13 cellular contexts compared by ENCODE assay signal in the genomic region with DNA sequence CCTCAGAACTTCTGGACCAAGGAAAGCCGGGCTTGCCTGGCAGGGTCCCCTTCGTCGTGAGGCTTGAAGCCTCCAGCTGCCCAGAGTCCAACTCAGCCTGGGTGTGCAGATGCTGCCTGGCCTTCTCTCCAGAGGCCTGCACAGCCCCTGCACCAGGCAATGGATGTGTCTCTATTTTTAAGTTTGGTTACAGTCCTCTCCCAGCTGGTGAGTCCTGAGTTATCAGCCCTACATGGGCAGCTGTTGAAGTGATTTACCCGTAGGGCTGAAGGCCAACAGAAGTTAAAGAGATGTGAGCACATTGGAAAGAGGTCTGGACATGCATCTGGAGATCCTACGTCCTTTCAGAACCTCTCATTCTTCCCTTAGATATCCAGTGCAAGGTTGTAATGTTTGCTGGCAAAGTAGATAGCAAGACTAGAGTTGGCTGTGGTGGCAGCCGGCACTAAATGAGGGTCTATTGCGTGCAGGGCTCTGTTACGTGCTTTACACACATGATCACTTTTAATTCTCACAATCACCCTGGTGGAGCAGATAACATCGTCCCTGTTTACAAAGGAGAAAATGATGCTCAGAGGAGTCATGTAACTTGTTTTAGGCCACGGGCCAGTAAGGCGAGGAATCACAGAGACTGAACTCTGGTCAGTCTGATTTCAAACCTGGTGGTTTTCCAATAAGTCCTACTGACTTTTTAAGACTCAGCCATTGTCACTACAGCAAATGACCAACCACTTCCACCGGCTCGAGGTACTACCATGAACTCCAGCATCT. TPM values are rescaled to one million over a fixed set of nuclear protein-coding genes. Genes with fewer than 3 reads are reported as not detected.
DNase-seq lines count a peak whose midpoint lies in the region; ATAC-seq and TF ChIP-seq lines count a peak whose summit lies in the region.
"Had no signal": no experiment of that assay in that cellular context is flagged by ENCODE, and none has a peak within 500 bp of the region (broad histone marks: within the 10 kb centered on the region; RNA-seq: fewer than 3 reads in every experiment).

No MANE protein-coding gene starts in this region.

- H3K27ac Mint-ChIP-seq in naive thymus-derived CD4-positive, alpha-beta T cell: peak overlapping the region in 5 of 9 donors; percentile 11 to 83 (median 30)
- H3K27ac Mint-ChIP-seq: activated naive CD8-positive, alpha-beta T cell had no signal

- H3K27ac ChIP-seq in fibroblast of lung (ENCODE audit: insufficient read depth, low read length): peak overlapping the region; percentile 94
- H3K27ac ChIP-seq in naive thymus-derived CD4-positive, alpha-beta T cell (ENCODE audit: low read depth, low read length): no peak overlapping the region

- intact Hi-C loops in Right ventricle myocardium inferior (cut with DNase I): loop anchor here (5.0 kb wide), 1 partner anchor 43 kb away; a partner anchor contains a TSS
- intact Hi-C loops in cardiac septum (cut with DNase I): no loop called here
- intact Hi-C loops in naive thymus-derived CD4-positive, alpha-beta T cell (cut with micrococcal nuclease): no loop called here

- H3K36me3 ChIP-seq in fibroblast of lung (ENCODE audit: control insufficient read depth, insufficient read depth, low read length): peaks cover 2% of the 10 kb centered on the region
- H3K36me3 ChIP-seq in naive thymus-derived CD4-positive, alpha-beta T cell (ENCODE audit: control insufficient read depth in 2 of 3, insufficient read depth in 3 of 3, low read length in 3 of 3): peaks cover 6 to 57% (median 6%) of the 10 kb centered on the region in 3 experiments

- ATAC-seq in Right ventricle myocardium inferior (peak; percentile 43), GM21360 (IDR thresholded peaks at IDR 0.05; ENCODE audit: unreplicated experiment) (no peak)
- no peak for ATAC-seq in naive thymus-derived CD4-positive, alpha-beta T cell

- peaks cover 56% of the 10 kb centered on the region for H3K4me1 ChIP-seq in fibroblast of lung (ENCODE audit: control insufficient read depth, extremely low read depth, insufficient read depth, low read length)
- H3K4me1 ChIP-seq in naive thymus-derived CD4-positive, alpha-beta T cell (ENCODE audit: control insufficient read depth in 2 of 2, insufficient read depth in 2 of 2, low read length in 2 of 2): peaks cover 0 to 38% of the 10 kb centered on the region in 2 donors

- H3K4me2 ChIP-seq in fibroblast of lung (ENCODE audit: extremely low read depth, insufficient read depth, low read length): peak overlapping the region; percentile 36

- peaks cover 5 to 61% (median 13%) of the 10 kb centered on the region in 5 donors for H3K36me3 Mint-ChIP-seq in naive thymus-derived CD4-positive, alpha-beta T cell

- no peaks in the 10 kb centered on the region for H3K27me3 Mint-ChIP-seq in naive thymus-derived CD4-positive, alpha-beta T cell
- H3K27me3 Mint-ChIP-seq: activated naive CD8-positive, alpha-beta T cell had no signal

- H4K20me1 ChIP-seq in fibroblast of lung (ENCODE audit: control insufficient read depth, extremely low read depth, insufficient read depth, low read length): no peaks in the 10 kb centered on the region

- no peaks in the 10 kb centered on the region for H3K9me3 ChIP-seq in fibroblast of lung (ENCODE audit: control insufficient read depth, insufficient read depth, low read depth, low read length)
- no peaks in the 10 kb centered on the region for H3K9me3 ChIP-seq in naive thymus-derived CD4-positive, alpha-beta T cell (ENCODE audit: control insufficient read depth in 2 of 3, low read length in 3 of 3)

- no peak for TF ChIP-seq CTCF in fibroblast of lung (conservative IDR thresholded peaks at IDR 0.05 in 1 of 2, IDR thresholded peaks at IDR 0.05 in 1 of 2; ENCODE audit: low read depth in 1 of 2, low read length in 2 of 2)

- no peak overlapping the region for H3K9ac ChIP-seq in fibroblast of lung (ENCODE audit: insufficient read depth, low read length)

- H2AFZ ChIP-seq in fibroblast of lung (ENCODE audit: low read length): no peak overlapping the region

- peaks cover 15% of the 10 kb centered on the region for H3K79me2 ChIP-seq in fibroblast of lung (ENCODE audit: control insufficient read depth, insufficient read depth, low read length)

- CTCF ChIA-PET in naive thymus-derived CD4-positive, alpha-beta T cell (lab: Charles Lee): interaction anchor here (0.6 kb wide), 1 partner anchor 34 kb away, joined by 4 read pairs; no protein-coding TSS in a partner anchor

- no peak overlapping the region for H3K4me3 Mint-ChIP-seq in naive thymus-derived CD4-positive, alpha-beta T cell
- H3K4me3 Mint-ChIP-seq: activated naive CD8-positive, alpha-beta T cell had no signal

- no peak for DNase-seq in Right ventricle myocardium inferior (ENCODE audit: missing footprints)
- DNase-seq in cardiac septum (ENCODE audit: low spot score): no peak
- peak in 1 of 2 donors; percentile 24 for DNase-seq in fibroblast of lung (ENCODE audit: low read depth in 2 of 2)
- DNase-seq in naive thymus-derived CD4-positive, alpha-beta T cell: no peak
- no peak for DNase-seq in NCI-H510A treated with DMSO at 0.1 percent for 48 hours (lab: John Stamatoyannopoulos, UW)
- no peak for DNase-seq in DMS53 (lab: John Stamatoyannopoulos, UW)
- no peak for DNase-seq in UCSD-AML1 (lab: John Stamatoyannopoulos, UW; ENCODE audit: unreplicated experiment)
- DNase-seq: NCI-H187 treated with DMSO at 0.1 percent for 48 hours; stimulated activated CD4-positive, alpha-beta T cell treated with anti-CD3 and anti-CD28 coated beads, Interleukin-4, amount 100 ng/mL, for 24 hours; trophoblast cell had no signal

- no peaks in the 10 kb centered on the region for H3K9me3 Mint-ChIP-seq in naive thymus-derived CD4-positive, alpha-beta T cell

- POLR2A ChIA-PET in naive thymus-derived CD4-positive, alpha-beta T cell (lab: Charles Lee): interaction anchor here (1.4 kb wide), 1 partner anchor 10 kb away, joined by 6 read pairs; a partner anchor contains a TSS

- no peaks in the 10 kb centered on the region for H3K27me3 ChIP-seq in fibroblast of lung (ENCODE audit: control insufficient read depth, insufficient read depth, low read length)
- H3K27me3 ChIP-seq in naive thymus-derived CD4-positive, alpha-beta T cell (ENCODE audit: control insufficient read depth in 2 of 2, insufficient read depth in 2 of 2, low read length in 2 of 2): no peaks in the 10 kb centered on the region

- H3K4me1 Mint-ChIP-seq in naive thymus-derived CD4-positive, alpha-beta T cell: peaks cover 23 to 72% (median 37%) of the 10 kb centered on the region in 7 donors

- no peak overlapping the region for H3K4me3 ChIP-seq in fibroblast of lung (replicated peaks in 1 of 4; ENCODE audit: control extremely low read depth in 1 of 4, insufficient read depth in 1 of 4, low read depth in 3 of 4, low read length in 4 of 4)
- H3K4me3 ChIP-seq in naive thymus-derived CD4-positive, alpha-beta T cell (ENCODE audit: low read length): no peak overlapping the region

RNA-seq across cellular contexts. Expression of a gene that starts 9.9 kb away (rescaled TPM):
- total RNA-seq in Right ventricle myocardium inferior (107 TPM), cardiac septum (129 TPM), fibroblast of lung (48.0 and 82.2 TPM in 2 replicates)
- polyA plus RNA-seq in fibroblast of lung: 19.2 and 24.8 TPM in 2 replicates
- polyA plus RNA-seq in fibroblast of lung (2012): 27.1 and 28.8 TPM in 2 replicates
- polyA minus RNA-seq in fibroblast of lung (ENCODE audit: low replicate concordance): 83.9 and 114 TPM in 2 replicates
- total RNA-seq in naive thymus-derived CD4-positive, alpha-beta T cell: 10 to 100 TPM; 20.0 to 27.5 (median 22.9) TPM
- polyA plus RNA-seq in naive thymus-derived CD4-positive, alpha-beta T cell: 1 to 10 TPM in 1 of 2 donors, under 1 TPM in 1; 0.95 to 6.5 TPM

RNA-seq across cellular contexts. Expression of a gene that starts 41.6 kb away (rescaled TPM):
- not detected for total RNA-seq in Right ventricle myocardium inferior
- not detected for total RNA-seq in cardiac septum
- under 0.01 TPM in 1 of 2 replicates, not detected in the other for total RNA-seq in fibroblast of lung
- 0.01 and 0.02 TPM in 2 replicates for polyA plus RNA-seq in fibroblast of lung
- polyA plus RNA-seq in fibroblast of lung (2012): not detected in 2 replicates
- polyA minus RNA-seq in fibroblast of lung (ENCODE audit: low replicate concordance): not detected in 2 replicates
- under 1 TPM in 2 of 5 experiments, not detected in 3; 0.05 to 0.88 TPM for total RNA-seq in naive thymus-derived CD4-positive, alpha-beta T cell
- polyA plus RNA-seq in naive thymus-derived CD4-positive, alpha-beta T cell: not detected
- total RNA-seq: epithelial cell of proximal tubule had no signal

RNA-seq across cellular contexts. Expression of a gene that starts 42.5 kb away (rescaled TPM):
- 0.19 TPM for total RNA-seq in Right ventricle myocardium inferior
- 0.32 TPM for total RNA-seq in cardiac septum
- total RNA-seq in fibroblast of lung: not detected in 2 replicates
- 0.02 TPM in 1 of 2 replicates, not detected in the other for polyA plus RNA-seq in fibroblast of lung
- polyA plus RNA-seq in fibroblast of lung (2012): 0.05 and 0.15 TPM in 2 replicates
- not detected in 2 replicates for polyA minus RNA-seq in fibroblast of lung (ENCODE audit: low replicate concordance)
- total RNA-seq in naive thymus-derived CD4-positive, alpha-beta T cell: 10 to 100 TPM in 1 of 5 experiments, 1 to 10 TPM in 1, under 1 TPM in 2, not detected in 1; 0.19 to 33.7 (median 0.75) TPM
- polyA plus RNA-seq in naive thymus-derived CD4-positive, alpha-beta T cell: under 1 TPM; 0.12 to 0.18 TPM
- total RNA-seq: epithelial cell of proximal tubule had no signal
